Comparison of ENCODE assay signal across 21 cellular contexts in the genomic region with DNA sequence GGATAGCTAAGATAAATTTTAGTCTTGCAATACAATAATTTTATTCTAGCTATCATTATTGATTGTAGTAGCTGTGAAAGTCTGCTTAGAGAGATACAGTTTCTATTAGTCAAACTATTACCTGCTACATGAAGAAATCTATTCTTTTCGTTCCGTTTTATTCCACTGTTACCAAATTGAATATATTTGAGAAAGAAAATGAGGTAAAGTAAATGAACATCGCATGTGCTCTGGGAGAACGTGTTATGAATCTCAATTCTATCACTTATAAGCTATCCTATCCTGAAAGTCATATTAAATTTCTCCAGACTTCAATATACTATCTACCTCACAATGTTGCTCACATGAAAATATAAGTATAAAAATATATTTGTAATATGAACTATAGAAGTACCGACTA. TPM values are rescaled to one million over a fixed set of nuclear protein-coding genes. Genes with fewer than 3 reads are reported as not detected.
DNase-seq lines count a peak whose midpoint lies in the region; FAIRE-seq and TF ChIP-seq lines count a peak whose summit lies in the region.
"Had no signal": no experiment of that assay in that cellular context is flagged by ENCODE, and none has a peak within 500 bp of the region (broad histone marks: within the 10 kb centered on the region; RNA-seq: fewer than 3 reads in every experiment).

No MANE protein-coding gene starts in this region.

- H3K27me3 ChIP-seq in layer of hippocampus (ENCODE audit: control insufficient read depth, insufficient read depth, low read length) = no peaks in the 10 kb centered on the region

- H3K4me2 ChIP-seq in OCI-LY7 (ENCODE audit: low read length) = no peak overlapping the region
- H3K4me2 ChIP-seq: A549 had no signal

- DNase-seq in caudate nucleus (lab: John Stamatoyannopoulos, UW) (no peak), frontal cortex (ENCODE audit: low spot score in 2 of 2) (no peak), OCI-LY7 (ENCODE audit: low spot score) (no peak), hypothalamus (lab: John Stamatoyannopoulos, UW) (no peak), posterior cingulate gyrus (no peak)
- DNase-seq: 8988T; ACHN; Calu3; CD4-positive, alpha-beta memory T cell; COR-L47; DMS53; DND-41; GM23248; H9 had no signal

- H3K79me2 ChIP-seq in OCI-LY7 (ENCODE audit: insufficient read depth, low read depth, low read length) = no peaks in the 10 kb centered on the region

- intact Hi-C loops in OCI-LY7 (cut with micrococcal nuclease; ENCODE audit: unreplicated experiment) = no loop called here
- intact Hi-C loops in posterior cingulate gyrus (cut with DNase I) = no loop called here

- no TSS peak for BruUV-seq in OCI-LY7 (replicated peaks; lab: Mats Ljungman, UMichigan)

- no peak overlapping the region for H2AFZ ChIP-seq in OCI-LY7 (ENCODE audit: low read length)
- H2AFZ ChIP-seq: GM23248 had no signal

- POLR2A ChIA-PET in OCI-LY7 (lab: Charles Lee) = interaction anchor here (1.5 kb wide), 1 partner anchor 18 kb away, joined by 4 read pairs; no protein-coding TSS in a partner anchor

- H3K4me3 ChIP-seq in OCI-LY7 (ENCODE audit: low read depth, low read length, poor library complexity, severe bottlenecking) = no peak overlapping the region
- H3K4me3 ChIP-seq: A549, GM23248 had no signal

- TF ChIP-seq CTCF in OCI-LY7 (conservative IDR thresholded peaks at IDR 0.05; ENCODE audit: low read length) = no peak

- peak; percentile 58 for FAIRE-seq in frontal cortex (lab: Jason Lieb, UNC)
- FAIRE-seq: A549, G401.6, GM12892, GM19239 had no signal

- no peaks in the 10 kb centered on the region for H4K20me1 ChIP-seq in OCI-LY7 (ENCODE audit: insufficient read depth, low read length)

- no peaks in the 10 kb centered on the region for H3K9me3 ChIP-seq in OCI-LY7 (ENCODE audit: low read length)
- H3K9me3 ChIP-seq: A549 had no signal

- H3K9me2 ChIP-seq in OCI-LY7 (ENCODE audit: insufficient read depth, low read length) = no peaks in the 10 kb centered on the region

- no peaks in the 10 kb centered on the region for H3K4me1 ChIP-seq in OCI-LY7 (ENCODE audit: insufficient read depth, low read length, poor library complexity, severe bottlenecking)
- H3K4me1 ChIP-seq: A549 had no signal

- H3K27ac ChIP-seq in caudate nucleus (ENCODE audit: low read depth, low read length) = peak overlapping the region; percentile 98
- peak overlapping the region; percentile 96 for H3K27ac ChIP-seq in layer of hippocampus (ENCODE audit: low read depth, low read length)
- peak overlapping the region; percentile 99 for H3K27ac ChIP-seq in temporal lobe (ENCODE audit: low read depth, low read length)
- H3K27ac ChIP-seq in OCI-LY7 (ENCODE audit: low read depth, low read length, poor library complexity, severe bottlenecking) = no peak overlapping the region
- H3K27ac ChIP-seq: A549, GM23248 had no signal

- CTCF ChIA-PET in OCI-LY7 (lab: Charles Lee; ENCODE audit: unreplicated experiment) = no interaction called here

- H3K36me3 ChIP-seq in OCI-LY7 (ENCODE audit: insufficient read depth, low read length) = no peaks in the 10 kb centered on the region

RNA-seq across cellular contexts. Expression of gene GRM3, which starts 21.3 kb away (rescaled TPM):
- 155 TPM for total RNA-seq in frontal cortex
- 86.5 TPM for total RNA-seq in temporal lobe
- total RNA-seq in OCI-LY7 (2014; rRNA removed; shearing (Covaris generic)) = not detected in 2 replicates
- not detected in 2 replicates for total RNA-seq in OCI-LY7 (2022)
- total RNA-seq: Calu3; CD4-positive, alpha-beta memory T cell; GM23248; H4 had no signal

Comparison
In these comparisons a context has a peak if more than half of its experiments do, and no peak if none do; other contexts are left out.
1. RNA of gene GRM3, which starts 21.3 kb away (total RNA-seq): 155 TPM in frontal cortex (single experiment) and 86.5 TPM in temporal lobe (single experiment); not detected in OCI-LY7; every median in the first group is over 10 times any median in the second.